Comparison of ENCODE assay signal across 9 cellular contexts in the genomic region with DNA sequence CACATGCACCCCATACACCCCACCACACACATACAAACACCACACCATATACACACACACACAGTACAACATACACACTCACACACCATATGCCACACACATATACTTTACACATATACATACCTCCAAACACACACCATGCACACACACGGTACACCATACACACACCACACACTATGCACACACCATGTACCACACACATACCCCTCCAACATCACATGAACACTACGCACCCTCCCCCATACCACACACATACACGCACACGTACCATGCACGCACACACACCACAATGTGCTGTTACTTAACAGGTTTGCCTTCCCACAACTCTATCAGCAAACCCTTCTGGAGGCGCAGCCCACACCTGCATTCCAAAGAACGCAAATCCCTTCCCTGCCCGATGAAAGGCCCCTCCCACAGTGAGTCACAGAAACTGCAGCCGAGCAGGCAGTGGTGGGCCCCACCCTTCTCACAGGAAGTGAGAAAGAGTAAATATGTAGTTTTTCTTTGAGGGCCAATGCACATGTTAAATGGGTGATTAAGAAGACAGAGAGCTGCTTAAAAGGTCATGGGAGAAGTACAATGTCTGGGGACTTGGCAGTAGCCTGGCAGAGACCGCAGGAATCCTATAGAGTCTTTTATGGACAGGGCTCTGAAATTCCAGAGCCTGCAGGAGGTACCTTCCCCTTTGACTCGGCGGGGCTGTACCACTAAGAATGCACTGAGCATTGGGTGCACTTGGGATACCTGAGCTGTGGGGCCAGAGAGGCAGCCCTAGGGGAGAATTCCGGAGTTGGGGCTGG. TPM values are rescaled to one million over a fixed set of nuclear protein-coding genes. Genes with fewer than 3 reads are reported as not detected.
DNase-seq lines count a peak whose midpoint lies in the region; TF ChIP-seq lines count a peak whose summit lies in the region.
"Had no signal": no experiment of that assay in that cellular context is flagged by ENCODE, and none has a peak within 500 bp of the region (broad histone marks: within the 10 kb centered on the region; RNA-seq: fewer than 3 reads in every experiment).

No MANE protein-coding gene starts in this region.

- H4K8ac ChIP-seq in mesenchymal stem cell (ENCODE audit: low read length) = peak overlapping the region; percentile 33

- no peaks in the 10 kb centered on the region for H4K20me1 ChIP-seq in MM.1S (ENCODE audit: insufficient read depth, low read length)

- H3K9ac ChIP-seq in MM.1S (ENCODE audit: low read length) (no peak overlapping the region; the same call in 1 of the 2 replicates), mesenchymal stem cell (ENCODE audit: low read length) (no peak overlapping the region)

- H3K9me2 ChIP-seq in MM.1S (replicated peaks; ENCODE audit: insufficient read depth, low read length) = no peaks in the 10 kb centered on the region

- H3K4me3 ChIP-seq in GM12865 (ENCODE audit: low read depth, low read length) = peak overlapping the region; percentile 43
- no peak overlapping the region; the same call in 1 of the 2 replicates for H3K4me3 ChIP-seq in HEK293 (ENCODE audit: low read depth, low read length)
- 0 out of 2 replicates have a peak overlapping the region, but pooled peaks have one; percentile 2 for H3K4me3 ChIP-seq in MM.1S (ENCODE audit: low read length)
- peak overlapping the region in 1 of 2 experiments; percentile 26 for H3K4me3 ChIP-seq in mesenchymal stem cell (ENCODE audit: insufficient read depth in 1 of 2, low read depth in 1 of 2, low read length in 2 of 2)
- H3K4me3 ChIP-seq: psoas muscle had no signal

- H2AFZ ChIP-seq in MM.1S (ENCODE audit: low read length) (peak overlapping the region; percentile 35; the same call in 1 of the 2 replicates), mesenchymal stem cell (ENCODE audit: low read depth, low read length) (no peak overlapping the region)

- H3K18ac ChIP-seq in mesenchymal stem cell (ENCODE audit: low read depth in 1 of 2, low read length in 2 of 2) = peak overlapping the region; percentile 70 to 80

- H2BK15ac ChIP-seq in mesenchymal stem cell (ENCODE audit: low read depth, poor library complexity, severe bottlenecking) = peak overlapping the region; percentile 73

- no peaks in the 10 kb centered on the region for H3K79me2 ChIP-seq in MM.1S (ENCODE audit: low read length)

- peak overlapping the region; percentile 93 to 99 for H2BK12ac ChIP-seq in mesenchymal stem cell (ENCODE audit: low read length in 2 of 2)

- peak overlapping the region; percentile 94 for H4K91ac ChIP-seq in mesenchymal stem cell (ENCODE audit: low read length)

- TF ChIP-seq CTCF in GM12865 (IDR thresholded peaks at IDR 0.05; ENCODE audit: insufficient read depth, low read depth, low read length, missing control alignments) (no peak), HEK293 (tag by site-specific recombination; IDR thresholded peaks at IDR 0.05) (no peak), MM.1S (IDR thresholded peaks at IDR 0.05; ENCODE audit: low read length) (no peak)

- POLR2A ChIA-PET in HEK293 (lab: Yijun Ruan, JAX) = interaction anchor here (1.0 to 2.1 kb wide), 7 partner anchors 9 to 146 kb away, joined by 3 to 33 read pairs (median 5); a partner anchor contains a TSS

- H2BK120ac ChIP-seq in mesenchymal stem cell (ENCODE audit: low read depth, low read length) = peak overlapping the region; percentile 77

- no peaks in the 10 kb centered on the region for H3K36me3 ChIP-seq in HEK293 (ENCODE audit: control insufficient read depth in 2 of 2, insufficient read depth in 1 of 2, low read length in 2 of 2)
- no peaks in the 10 kb centered on the region for H3K36me3 ChIP-seq in MM.1S (replicated peaks; ENCODE audit: insufficient read depth, low read length)
- H3K36me3 ChIP-seq in mesenchymal stem cell (ENCODE audit: control insufficient read depth in 1 of 2, insufficient read depth in 2 of 2, low read depth in 1 of 2, low read length in 2 of 2) = no peaks in the 10 kb centered on the region

- H3K27ac ChIP-seq in HEK293 (ENCODE audit: extremely low read depth, low read depth, low read length) (no peak overlapping the region; the same call in 1 of the 2 replicates), MM.1S (ENCODE audit: low read length) (peak overlapping the region; percentile 77), mesenchymal stem cell (ENCODE audit: low read length, poor library complexity, severe bottlenecking) (peak overlapping the region; percentile 82)
- H3K27ac ChIP-seq: psoas muscle had no signal

- peak overlapping the region; percentile 82 for H2AK5ac ChIP-seq in mesenchymal stem cell (ENCODE audit: low read length, severe bottlenecking)

- no peak overlapping the region for H2BK5ac ChIP-seq in mesenchymal stem cell (ENCODE audit: low read depth, low read length, poor library complexity, severe bottlenecking)

- H3K14ac ChIP-seq in mesenchymal stem cell (ENCODE audit: low read length in 2 of 2) = peak overlapping the region in 1 of 2 experiments; percentile 57

- H3K4ac ChIP-seq in mesenchymal stem cell (ENCODE audit: low read depth in 1 of 2, low read length in 2 of 2) = peak overlapping the region; percentile 57 to 77

- CTCF ChIA-PET in HEK293 (lab: Yijun Ruan, JAX) = interaction anchor here (0.7 to 1.5 kb wide), 2 partner anchors 54 to 648 kb away, joined by 3 to 5 read pairs; no protein-coding TSS in a partner anchor

- peak; percentile 86 for DNase-seq in GM12865 (ENCODE audit: low read depth)
- DNase-seq in MM.1S = peak; percentile 57
- peak; percentile 79 for DNase-seq in activated CD4-positive, alpha-beta T cell treated with anti-CD3 and anti-CD28 coated beads for 24 hours (ENCODE audit: low read depth in 2 of 2)
- DNase-seq in dermis blood vessel endothelial cell = peak; percentile 69
- peak; percentile 90 for DNase-seq in mesenchymal stem cell
- peak; percentile 77 to 81 for DNase-seq in stimulated activated CD8-positive, alpha-beta memory T cell treated with anti-CD3 and anti-CD28 coated beads, Interleukin-7, amount 100 ng/mL, for 4 hours (ENCODE audit: low read depth in 2 of 2)
- no peak for DNase-seq in middle frontal gyrus (ENCODE audit: extremely low spot score, low spot score)

- H3K9me3 ChIP-seq in HEK293 (ENCODE audit: control insufficient read depth, insufficient read depth, low read depth, low read length) = no peaks in the 10 kb centered on the region
- H3K9me3 ChIP-seq in MM.1S (replicated peaks; ENCODE audit: insufficient read depth, low read length) = no peaks in the 10 kb centered on the region
- H3K9me3 ChIP-seq in mesenchymal stem cell (ENCODE audit: control insufficient read depth, low read length) = no peaks in the 10 kb centered on the region
- H3K9me3 ChIP-seq: psoas muscle had no signal

- 0 out of 2 replicates have a peak, but pooled peaks cover 3% of the 10 kb centered on the region for H3F3A ChIP-seq in MM.1S (ENCODE audit: insufficient read depth, low read length)

- H3K23ac ChIP-seq in mesenchymal stem cell (ENCODE audit: low read length in 2 of 2) = no peak overlapping the region

- H3K27me3 ChIP-seq in MM.1S (replicated peaks; ENCODE audit: insufficient read depth, low read length) (no peaks in the 10 kb centered on the region), mesenchymal stem cell (ENCODE audit: control insufficient read depth in 1 of 2, insufficient read depth in 1 of 2, low read length in 2 of 2) (no peaks in the 10 kb centered on the region)

- H3K4me1 ChIP-seq in HEK293 (ENCODE audit: control insufficient read depth, insufficient read depth, low read length) (peaks cover 12% of the 10 kb centered on the region), MM.1S (ENCODE audit: low read length) (peaks cover 19% of the 10 kb centered on the region), mesenchymal stem cell (ENCODE audit: control insufficient read depth, insufficient read depth, low read depth, low read length) (peaks cover 26% of the 10 kb centered on the region)
- H3K4me1 ChIP-seq: psoas muscle had no signal

- H3K4me2 ChIP-seq in MM.1S (ENCODE audit: low read depth, low read length) (peak overlapping the region; percentile 43), mesenchymal stem cell (ENCODE audit: low read length, poor library complexity, severe bottlenecking) (no peak overlapping the region)

- H3K79me1 ChIP-seq in mesenchymal stem cell (replicated peaks; ENCODE audit: low read length, poor library complexity, severe bottlenecking) = no peaks in the 10 kb centered on the region

- WGBS in mesenchymal stem cell = 15% methylated on average over 13 of the region's 13 CpGs

TF ChIP-seq in HEK293, 187 proteins besides CTCF, POLR2A, EP300 and RAD21 (continues in another document):
- TF ChIP-seq ZNF302 (tag by site-specific recombination; IDR thresholded peaks at IDR 0.05; ENCODE audit: low read depth) (0 out of 2 replicates have a peak, but pooled peaks have one; percentile 39), KLF7 (tag by site-specific recombination; IDR thresholded peaks at IDR 0.05; ENCODE audit: borderline replicate concordance) (peak; percentile 20; the same call in 1 of the 2 replicates), ZNF501 (tag by site-specific recombination; IDR thresholded peaks at IDR 0.05) (0 out of 2 replicates have a peak, but pooled peaks have one; percentile 58), YY2 (tag by site-specific recombination; IDR thresholded peaks at IDR 0.05) (no peak; the same call in 1 of the 2 replicates), ZNF2 (tag by site-specific recombination; IDR thresholded peaks at IDR 0.05) (peak; percentile 89), ZNF701 (tag by site-specific recombination; IDR thresholded peaks at IDR 0.05) (no peak), ZBTB17 (tag by site-specific recombination; IDR thresholded peaks at IDR 0.05) (peak; percentile 46; the same call in 1 of the 2 replicates), KLF1 (tag by site-specific recombination; IDR thresholded peaks at IDR 0.05) (peak; percentile 77), ZNF621 (tag by site-specific recombination; IDR thresholded peaks at IDR 0.05) (no peak), KLF8 (tag by site-specific recombination; IDR thresholded peaks at IDR 0.05) (0 out of 2 replicates have a peak, but pooled peaks have one; percentile 20)
- TF ChIP-seq, protein P1, sequence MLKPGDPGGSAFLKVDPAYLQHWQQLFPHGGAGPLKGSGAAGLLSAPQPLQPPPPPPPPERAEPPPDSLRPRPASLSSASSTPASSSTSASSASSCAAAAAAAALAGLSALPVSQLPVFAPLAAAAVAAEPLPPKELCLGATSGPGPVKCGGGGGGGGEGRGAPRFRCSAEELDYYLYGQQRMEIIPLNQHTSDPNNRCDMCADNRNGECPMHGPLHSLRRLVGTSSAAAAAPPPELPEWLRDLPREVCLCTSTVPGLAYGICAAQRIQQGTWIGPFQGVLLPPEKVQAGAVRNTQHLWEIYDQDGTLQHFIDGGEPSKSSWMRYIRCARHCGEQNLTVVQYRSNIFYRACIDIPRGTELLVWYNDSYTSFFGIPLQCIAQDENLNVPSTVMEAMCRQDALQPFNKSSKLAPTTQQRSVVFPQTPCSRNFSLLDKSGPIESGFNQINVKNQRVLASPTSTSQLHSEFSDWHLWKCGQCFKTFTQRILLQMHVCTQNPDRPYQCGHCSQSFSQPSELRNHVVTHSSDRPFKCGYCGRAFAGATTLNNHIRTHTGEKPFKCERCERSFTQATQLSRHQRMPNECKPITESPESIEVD (tag by site-specific recombination; IDR thresholded peaks at IDR 0.05) = peak; percentile 92

RNA-seq across cellular contexts. Expression of a gene that starts 34.1 kb away (rescaled TPM):
- 90.7 and 105 TPM in 2 replicates for total RNA-seq in dermis blood vessel endothelial cell
- 45.8 TPM for polyA plus RNA-seq in mesenchymal stem cell (2013, experiment 1 of 2)
- 44.2 TPM for polyA plus RNA-seq in mesenchymal stem cell (2013, experiment 2 of 2)
